In genomic region chr1:197141556-197141955, GRCh38 we compare ENCODE assay signal across 19 cellular contexts. TPM values are rescaled to one million over a fixed set of nuclear protein-coding genes. Genes with fewer than 3 reads are reported as not detected.
DNase-seq lines count a peak whose midpoint lies in the region; TF ChIP-seq lines count a peak whose summit lies in the region.
"Had no signal": no experiment of that assay in that cellular context is flagged by ENCODE, and none has a peak within 500 bp of the region (broad histone marks: within the 10 kb centered on the region; RNA-seq: fewer than 3 reads in every experiment).

No MANE protein-coding gene starts in this region.

- H3K4me2 ChIP-seq in mammary epithelial cell (ENCODE audit: insufficient read depth, low read depth, low read length) (no peak overlapping the region), Karpas-422 (ENCODE audit: low read depth, low read length, poor library complexity, severe bottlenecking) (peak overlapping the region; percentile 23), skeletal muscle satellite cell (ENCODE audit: low read length) (peak overlapping the region; percentile 14)
- H3K4me2 ChIP-seq: smooth muscle cell had no signal

- H3K36me3 ChIP-seq in mammary epithelial cell (ENCODE audit: insufficient read depth, low read length) (peaks cover 14% of the 10 kb centered on the region), Karpas-422 (ENCODE audit: insufficient read depth, low read length) (peaks cover 48% of the 10 kb centered on the region), skeletal muscle satellite cell (ENCODE audit: insufficient read depth, low read length) (peaks cover 20% of the 10 kb centered on the region)
- H3K36me3 ChIP-seq: prostate gland, vagina had no signal

- H3K4me3 ChIP-seq in mammary epithelial cell (replicated peaks in 1 of 3; ENCODE audit: insufficient read depth in 1 of 3, low read depth in 2 of 3, low read length in 3 of 3) (no peak overlapping the region), Karpas-422 (ENCODE audit: low read length) (no peak overlapping the region), astrocyte of the spinal cord (ENCODE audit: low read depth, low read length) (no peak overlapping the region), skeletal muscle satellite cell (ENCODE audit: low read length) (no peak overlapping the region)
- H3K4me3 ChIP-seq: prostate gland, smooth muscle cell, vagina had no signal

- H3K9me2 ChIP-seq in Karpas-422 (replicated peaks; ENCODE audit: insufficient read depth, low read length): no peaks in the 10 kb centered on the region

- peaks cover 4% of the 10 kb centered on the region for H3K4me1 ChIP-seq in mammary epithelial cell (ENCODE audit: insufficient read depth, low read length)
- peaks cover 36% of the 10 kb centered on the region for H3K4me1 ChIP-seq in Karpas-422 (ENCODE audit: low read length)
- peaks cover 22% of the 10 kb centered on the region for H3K4me1 ChIP-seq in skeletal muscle satellite cell (ENCODE audit: control insufficient read depth, insufficient read depth, low read length)
- H3K4me1 ChIP-seq: prostate gland, vagina had no signal

- POLR2A ChIA-PET in MCF 10A (lab: Yijun Ruan, JAX): interaction anchor here (0.7 to 4.9 kb wide), 6 partner anchors 10 to 1788 kb away, joined by 3 to 73 read pairs (median 6); partner anchors contain the start of gene NEK7

- H3K27ac ChIP-seq in mammary epithelial cell (ENCODE audit: insufficient read depth, low read depth, low read length) (no peak overlapping the region), Karpas-422 (ENCODE audit: low read length) (no peak overlapping the region)
- H3K27ac ChIP-seq: prostate gland, vagina had no signal

- no peaks in the 10 kb centered on the region for H4K20me1 ChIP-seq in mammary epithelial cell (ENCODE audit: insufficient read depth, low read length)
- H4K20me1 ChIP-seq in Karpas-422 (ENCODE audit: insufficient read depth, low read depth, low read length): no peaks in the 10 kb centered on the region

- H3K9me3 Mint-ChIP-seq in MCF 10A (ENCODE audit: unreplicated experiment): no peaks in the 10 kb centered on the region
- H3K9me3 Mint-ChIP-seq: activated B cell treated with CpG ODN at 0.5 μM for 24 hours, natural killer cell, T-cell had no signal

- no peak for TF ChIP-seq CTCF in MCF 10A (IDR thresholded peaks at IDR 0.05; ENCODE audit: unreplicated experiment)
- no peak for TF ChIP-seq CTCF in mammary epithelial cell (conservative IDR thresholded peaks at IDR 0.05 in 1 of 2, IDR thresholded peaks at IDR 0.05 in 1 of 2; ENCODE audit: extremely low read depth in 1 of 2, insufficient read depth in 1 of 2, low read depth in 1 of 2, low read length in 2 of 2)
- no peak for TF ChIP-seq CTCF in astrocyte of the spinal cord (IDR thresholded peaks at IDR 0.05; ENCODE audit: low read depth, low read length)

- intact Hi-C loops in MCF 10A (cut with micrococcal nuclease): loop anchor here (10.0 kb wide), 1 partner anchor 397 kb away; no protein-coding TSS in a partner anchor
- intact Hi-C loops in mammary epithelial cell (cut with micrococcal nuclease): loop anchor here (10.0 kb wide), 1 partner anchor 107 kb away; no protein-coding TSS in a partner anchor

- dilution Hi-C loops in mammary epithelial cell (cut with HindIII; ENCODE audit: low sequenced_read_pairs): no loop called here

- BruUV-seq in MCF 10A (replicated peaks; lab: Mats Ljungman, UMichigan) (no TSS peak), mammary epithelial cell (replicated peaks; lab: Mats Ljungman, UMichigan) (no TSS peak)

- no peaks in the 10 kb centered on the region for H3K27me3 ChIP-seq in mammary epithelial cell (ENCODE audit: insufficient read depth, low read length)
- no peaks in the 10 kb centered on the region for H3K27me3 ChIP-seq in Karpas-422 (ENCODE audit: low read length)
- no peaks in the 10 kb centered on the region for H3K27me3 ChIP-seq in skeletal muscle satellite cell (ENCODE audit: control insufficient read depth, insufficient read depth, low read length)
- H3K27me3 ChIP-seq: vagina had no signal

- H3K36me3 Mint-ChIP-seq in MCF 10A (ENCODE audit: insufficient read depth, unreplicated experiment): peaks cover 6% of the 10 kb centered on the region
- H3K36me3 Mint-ChIP-seq: natural killer cell, T-cell had no signal

- in situ Hi-C loops in mammary epithelial cell (cut with MboI; ENCODE audit: low sequenced_read_pairs in 2 of 2): no loop called here
- in situ Hi-C loops in astrocyte of the spinal cord (cut with HindIII; ENCODE audit: low sequenced_read_pairs): no loop called here

- CTCF ChIA-PET in MCF 10A (lab: Yijun Ruan, JAX): interaction anchor here (0.6 to 1.7 kb wide), 3 partner anchors 10 to 1330 kb away, joined by 3 to 7 read pairs (median 3); no protein-coding TSS in a partner anchor
- CTCF ChIA-PET in mammary epithelial cell (lab: Charles Lee; ENCODE audit: low non-redundant PET): no interaction called here

- no peaks in the 10 kb centered on the region for H3K9me3 ChIP-seq in mammary epithelial cell (replicated peaks; ENCODE audit: insufficient read depth, low read length)
- H3K9me3 ChIP-seq in Karpas-422 (ENCODE audit: low read length): no peaks in the 10 kb centered on the region
- no peaks in the 10 kb centered on the region for H3K9me3 ChIP-seq in skeletal muscle satellite cell (replicated peaks; ENCODE audit: low read length)
- H3K9me3 ChIP-seq: prostate gland, vagina had no signal

- H3K27ac Mint-ChIP-seq in MCF 10A (ENCODE audit: low read depth, unreplicated experiment): peak overlapping the region; percentile 89
- H3K27ac Mint-ChIP-seq: activated B cell treated with CpG ODN at 0.5 μM for 24 hours, natural killer cell, T-cell had no signal

- H3K9ac ChIP-seq in mammary epithelial cell (ENCODE audit: insufficient read depth, low read length) (no peak overlapping the region), Karpas-422 (ENCODE audit: low read length) (no peak overlapping the region), skeletal muscle satellite cell (ENCODE audit: low read depth, low read length) (no peak overlapping the region)

- WGBS in mammary epithelial cell (ENCODE audit: low coverage, missing lambda C conversion rate): 100% methylated on average over 1 of the region's 1 CpG

- H3K4me1 Mint-ChIP-seq in MCF 10A (ENCODE audit: insufficient read depth, unreplicated experiment): peaks cover 48% of the 10 kb centered on the region

- H2AFZ ChIP-seq in mammary epithelial cell (ENCODE audit: low read depth, low read length): no peak overlapping the region
- H2AFZ ChIP-seq in Karpas-422 (ENCODE audit: low read length): no peak overlapping the region

- no peaks in the 10 kb centered on the region for H3K27me3 Mint-ChIP-seq in MCF 10A (ENCODE audit: insufficient read depth, unreplicated experiment)
- H3K27me3 Mint-ChIP-seq: activated B cell treated with CpG ODN at 0.5 μM for 24 hours had no signal

- no peak overlapping the region for H3K4me3 Mint-ChIP-seq in MCF 10A (ENCODE audit: unreplicated experiment)
- H3K4me3 Mint-ChIP-seq: activated B cell treated with CpG ODN at 0.5 μM for 24 hours, natural killer cell, T-cell had no signal

- DNase-seq in MCF 10A (ENCODE audit: unreplicated experiment): no peak
- no peak for DNase-seq in mammary epithelial cell
- no peak for DNase-seq in Karpas-422
- DNase-seq in astrocyte of the spinal cord (ENCODE audit: low read depth, low spot score): peak; percentile 7
- no peak for DNase-seq in retina
- no peak for DNase-seq in COR-L47 (lab: John Stamatoyannopoulos, UW)
- DNase-seq: activated B cell treated with CpG ODN at 0.5 μM for 24 hours; activated naive CD4-positive, alpha-beta T cell treated with Interleukin-2 at 50 U/mL for 16 hours; foreskin fibroblast; hypothalamus; kidney glomerular epithelial cell; natural killer cell; stimulated activated CD4-positive, alpha-beta T cell treated with anti-CD3 and anti-CD28 coated beads, Interleukin-4, amount 100 ng/mL, for 4 hours; substantia nigra; T-cell had no signal

- H3K79me2 ChIP-seq in mammary epithelial cell (ENCODE audit: insufficient read depth, low read length): peaks cover 73% of the 10 kb centered on the region
- H3K79me2 ChIP-seq in Karpas-422 (ENCODE audit: low read length): peaks cover 91% of the 10 kb centered on the region

RNA-seq across cellular contexts. Expression of gene ASPM, which starts 4.9 kb away (rescaled TPM):
- 22.3 and 32.8 TPM in 2 replicates for total RNA-seq in MCF 10A (2022)
- total RNA-seq in mammary epithelial cell: 10 to 100 TPM in 1 of 2 donors, 1 to 10 TPM in 1; 3.2 to 21.9 TPM
- 6.7 TPM for polyA plus RNA-seq in mammary epithelial cell
- polyA minus RNA-seq in mammary epithelial cell: 22.8 TPM
- total RNA-seq in Karpas-422 (2014; rRNA removed; shearing (Covaris generic); ENCODE audit: low replicate concordance): 32.5 and 53.4 TPM in 2 replicates
- 19.8 and 27.1 TPM in 2 replicates for total RNA-seq in skeletal muscle satellite cell (2012; rRNA removed)

RNA-seq across cellular contexts. Expression of gene ZBTB41, which starts 59.5 kb away (rescaled TPM):
- 17.9 and 18.4 TPM in 2 replicates for total RNA-seq in MCF 10A (2022)
- 10 to 100 TPM; 11.2 to 23.5 TPM for total RNA-seq in mammary epithelial cell
- polyA plus RNA-seq in mammary epithelial cell: 3.1 TPM
- 8.4 TPM for polyA minus RNA-seq in mammary epithelial cell
- 9.3 and 18.4 TPM in 2 replicates for total RNA-seq in Karpas-422 (2014; rRNA removed; shearing (Covaris generic); ENCODE audit: low replicate concordance)
- 12.2 and 12.7 TPM in 2 replicates for total RNA-seq in skeletal muscle satellite cell (2012; rRNA removed)
